1 cellular context compared by ENCODE assay signal in genomic region chr17:1711804-1712203, GRCh38.
TF ChIP-seq lines count a peak whose summit lies in the region.

No MANE protein-coding gene starts in this region.

TF ChIP-seq in SK-N-SH, 30 proteins besides CTCF, POLR2A, EP300 and RAD21 (continued from another document):
- no peak for TF ChIP-seq ZBTB33 (IDR thresholded peaks at IDR 0.05; ENCODE audit: borderline replicate concordance, low read depth)
TF ChIP-seq in SK-N-SH: peak in this region for 0.
